35 cellular contexts compared by ENCODE assay signal in genomic region chr16:89077076-89077475, GRCh38. TPM values are rescaled to one million over a fixed set of nuclear protein-coding genes. Genes with fewer than 3 reads are reported as not detected.
DNase-seq lines count a peak whose midpoint lies in the region; ATAC-seq, FAIRE-seq and TF ChIP-seq lines count a peak whose summit lies in the region.
"Had no signal": no experiment of that assay in that cellular context is flagged by ENCODE, and none has a peak within 500 bp of the region (broad histone marks: within the 10 kb centered on the region; RNA-seq: fewer than 3 reads in every experiment).

No MANE protein-coding gene starts in this region.

- no peak for TF ChIP-seq RAD21 in HepG2 (CRISPR knock-in tag; IDR thresholded peaks at IDR 0.05)

- BruUV-seq in HepG2 (replicated peaks; lab: Mats Ljungman, UMichigan) = no TSS peak

- H3K79me1 ChIP-seq in neuronal stem cell (ENCODE audit: low read depth, low read length) = peaks cover 6% of the 10 kb centered on the region

- H3K4me3 ChIP-seq in HepG2 (replicated peaks in 1 of 3; ENCODE audit: insufficient read depth in 1 of 3, low read depth in 2 of 3, low read length in 3 of 3) (no peak overlapping the region), right lobe of liver (no peak overlapping the region), endodermal cell (ENCODE audit: low read length) (no peak overlapping the region), neuronal stem cell (ENCODE audit: low read length in 2 of 2) (no peak overlapping the region)
- H3K4me3 ChIP-seq: A549; BLaER1; BLaER1 treated with 17β-estradiol and CSF1 and Interleukin-3, amounts not matched to agents 10 nM and 100 nM had no signal

- no peak overlapping the region for H3K14ac ChIP-seq in neuronal stem cell (ENCODE audit: low read length)

- no peak overlapping the region for H3K4ac ChIP-seq in neuronal stem cell (ENCODE audit: low read length)

- no peaks in the 10 kb centered on the region for H3K79me2 ChIP-seq in HepG2 (ENCODE audit: insufficient read depth, low read length)

- H3K27me3 ChIP-seq in HepG2 (ENCODE audit: control insufficient read depth in 1 of 2, insufficient read depth in 2 of 2, low read length in 2 of 2) = peaks cover 21 to 66% of the 10 kb centered on the region in 2 experiments
- H3K27me3 ChIP-seq in right lobe of liver = no peaks in the 10 kb centered on the region
- H3K27me3 ChIP-seq in endodermal cell (ENCODE audit: control insufficient read depth, insufficient read depth, low read length, poor library complexity, severe bottlenecking) = no peaks in the 10 kb centered on the region
- H3K27me3 ChIP-seq in neuronal stem cell (ENCODE audit: control insufficient read depth in 3 of 3, insufficient read depth in 3 of 3, low read depth in 1 of 3, low read length in 3 of 3) = peaks cover 0 to 6% (median 0%) of the 10 kb centered on the region in 3 experiments
- H3K27me3 ChIP-seq: BLaER1; BLaER1 treated with 17β-estradiol and CSF1 and Interleukin-3, amounts not matched to agents 10 nM and 100 nM had no signal

- no peak overlapping the region for H2BK120ac ChIP-seq in neuronal stem cell (ENCODE audit: low read depth, low read length)

- no peak overlapping the region for H3K4me2 ChIP-seq in HepG2 (ENCODE audit: low read depth, low read length)
- no peak overlapping the region for H3K4me2 ChIP-seq in neuronal stem cell (ENCODE audit: insufficient read depth, low read length, poor library complexity, severe bottlenecking)
- H3K4me2 ChIP-seq: A549; BLaER1; BLaER1 treated with 17β-estradiol and CSF1 and Interleukin-3, amounts not matched to agents 10 nM and 100 nM had no signal

- no peaks in the 10 kb centered on the region for H4K20me1 ChIP-seq in HepG2 (ENCODE audit: insufficient read depth, low read length)
- H4K20me1 ChIP-seq: BLaER1; BLaER1 treated with 17β-estradiol and CSF1 and Interleukin-3, amounts not matched to agents 10 nM and 100 nM had no signal

- no peak overlapping the region for H3K4me3 Mint-ChIP-seq in endodermal cell
- H3K4me3 Mint-ChIP-seq: B cell; CD14-positive monocyte; CD4-positive, alpha-beta memory T cell; CD4-positive, alpha-beta T cell; CD4-positive, CD25-positive, alpha-beta regulatory T cell; CD8-positive, alpha-beta memory T cell; CD8-positive, alpha-beta T cell had no signal

- H3K9me3 Mint-ChIP-seq in endodermal cell = peaks cover 29% of the 10 kb centered on the region
- H3K9me3 Mint-ChIP-seq: CD4-positive, alpha-beta memory T cell; CD4-positive, alpha-beta T cell; CD8-positive, alpha-beta T cell had no signal

- TF ChIP-seq EP300 in HepG2 (IDR thresholded peaks at IDR 0.05; ENCODE audit: low read depth in 2 of 2, low read length in 2 of 2) (no peak), HepG2 (CRISPR knock-in tag; IDR thresholded peaks at IDR 0.05; ENCODE audit: borderline replicate concordance) (no peak)

- H3K36me3 ChIP-seq in HepG2 (replicated peaks in 1 of 2; ENCODE audit: control insufficient read depth in 1 of 2, insufficient read depth in 2 of 2, low read length in 2 of 2) (no peaks in the 10 kb centered on the region), right lobe of liver (no peaks in the 10 kb centered on the region), endodermal cell (ENCODE audit: control insufficient read depth, insufficient read depth, low read length) (no peaks in the 10 kb centered on the region), neuronal stem cell (replicated peaks in 1 of 2; ENCODE audit: control insufficient read depth in 2 of 2, insufficient read depth in 2 of 2, low read length in 2 of 2) (peaks cover 0 to 2% of the 10 kb centered on the region in 2 donors)
- H3K36me3 ChIP-seq: BE2C; BLaER1; BLaER1 treated with 17β-estradiol and CSF1 and Interleukin-3, amounts not matched to agents 10 nM and 100 nM had no signal

- no peak overlapping the region for H2BK5ac ChIP-seq in neuronal stem cell (ENCODE audit: low read length)

- in situ Hi-C loops in HepG2 (cut with HindIII; ENCODE audit: extremely low pct_ligation_motif_present, low pct_unique_long_range_greater_than_20kb) = no loop called here

- no peak for FAIRE-seq in HepG2 (lab: Jason Lieb, UNC)
- FAIRE-seq: A204.1, A549, D721Med had no signal

- TF ChIP-seq POLR2A in HepG2 (IDR thresholded peaks at IDR 0.05; ENCODE audit: insufficient read depth in 1 of 2, low read depth in 2 of 2, low read length in 2 of 2) (no peak), right lobe of liver (IDR thresholded peaks at IDR 0.05) (no peak)

- no peaks in the 10 kb centered on the region for H3K36me3 Mint-ChIP-seq in endodermal cell (ENCODE audit: low read depth)
- H3K36me3 Mint-ChIP-seq: CD14-positive monocyte; CD4-positive, alpha-beta memory T cell; CD4-positive, CD25-positive, alpha-beta regulatory T cell; CD8-positive, alpha-beta memory T cell; CD8-positive, alpha-beta T cell had no signal

- WGBS in HepG2 (ENCODE audit: low lambda C conversion rate) = 16% methylated on average over 8 of the region's 16 CpGs
- WGBS in right lobe of liver (ENCODE audit: insufficient coverage, low coverage, low lambda C conversion rate, missing lambda C conversion rate) = 60% methylated on average over 1 of the region's 16 CpGs
- WGBS in endodermal cell (ENCODE audit: insufficient coverage in 1 of 2, insufficient read length in 1 of 2), 2 experiments = 83 to 84% methylated on average over 11 to 16 of the region's 16 CpGs
- whole genome bisulfite sequencing in neuronal stem cell (ENCODE audit: extremely low coverage in 2 of 2, insufficient read length in 2 of 2, insufficient replicate concordance in 1 of 2), 2 donors = no CpG with 5 or more reads among the region's 16 CpGs

- intact Hi-C loops in HepG2 (cut with micrococcal nuclease; ENCODE audit: unreplicated experiment) = no loop called here
- intact Hi-C loops in right lobe of liver (cut with DNase I) = no loop called here

- POLR2A ChIA-PET in HepG2 (lab: Yijun Ruan, JAX) = no interaction called here

- H2BK15ac ChIP-seq in neuronal stem cell (ENCODE audit: low read length) = peak overlapping the region; percentile 72

- no peak overlapping the region for H3K27ac ChIP-seq in HepG2 (ENCODE audit: extremely low read length, insufficient read depth, low read length)
- no peak overlapping the region for H3K27ac ChIP-seq in right lobe of liver
- H3K27ac ChIP-seq in endodermal cell (ENCODE audit: low read depth, low read length) = no peak overlapping the region
- no peak overlapping the region for H3K27ac ChIP-seq in neuronal stem cell (replicated peaks; ENCODE audit: low read length)
- H3K27ac ChIP-seq: 22Rv1; A549; BLaER1; BLaER1 treated with 17β-estradiol and CSF1 and Interleukin-3, amounts not matched to agents 10 nM and 100 nM; C4-2B had no signal

- H2AK5ac ChIP-seq in neuronal stem cell (ENCODE audit: low read depth, low read length) = no peak overlapping the region

- H3K9me3 ChIP-seq in HepG2 (ENCODE audit: low read length) (peaks cover 21% of the 10 kb centered on the region; the same call in 1 of the 2 replicates), right lobe of liver (no peaks in the 10 kb centered on the region), endodermal cell (ENCODE audit: control insufficient read depth, low read length) (peaks cover 23% of the 10 kb centered on the region), neuronal stem cell (replicated peaks in 1 of 2; ENCODE audit: control insufficient read depth in 2 of 2, insufficient read depth in 1 of 2, low read depth in 1 of 2, low read length in 2 of 2) (peaks cover 4 to 27% of the 10 kb centered on the region in 2 donors)

- no peaks in the 10 kb centered on the region for H3K4me1 Mint-ChIP-seq in endodermal cell
- H3K4me1 Mint-ChIP-seq: B cell; CD14-positive monocyte; CD4-positive, CD25-positive, alpha-beta regulatory T cell; CD8-positive, alpha-beta memory T cell had no signal

- H3K27me3 Mint-ChIP-seq in endodermal cell (ENCODE audit: insufficient read depth) = no peaks in the 10 kb centered on the region
- H3K27me3 Mint-ChIP-seq: B cell; CD4-positive, alpha-beta memory T cell; CD4-positive, alpha-beta T cell; CD4-positive, CD25-positive, alpha-beta regulatory T cell; CD8-positive, alpha-beta memory T cell had no signal

- CTCF ChIA-PET in HepG2 (lab: Yijun Ruan, JAX; ENCODE audit: low intra/inter-chr PET ratio, low total read pairs) = no interaction called here

- no peak overlapping the region for H3K27ac Mint-ChIP-seq in endodermal cell
- H3K27ac Mint-ChIP-seq: B cell; CD4-positive, alpha-beta T cell; CD8-positive, alpha-beta T cell had no signal

- DNase-seq in HepG2 (ENCODE audit: low spot score) (no peak), right lobe of liver (no peak), endodermal cell (no peak), neuronal stem cell (ENCODE audit: low spot score) (no peak), globus pallidus (ENCODE audit: low spot score) (no peak), NCI-H1694 treated with DMSO at 0.1 percent for 48 hours (lab: John Stamatoyannopoulos, UW) (no peak)
- DNase-seq: 8988T; ACHN; AML-193; BE2C; C1 segment of cervical spinal cord; Caco-2; Calu3; CD4-positive, alpha-beta memory T cell; CD4-positive, alpha-beta T cell; CD4-positive, CD25-positive, alpha-beta regulatory T cell; CD8-positive, alpha-beta memory T cell; CD8-positive, alpha-beta T cell; COR-L47; DMS 273 treated with DMSO at 0.1 percent for 48 hours; DMS153; DMS53; DMS79; DMS79 treated with DMSO at 0.1 percent for 48 hours; DND-41; EL had no signal

- TF ChIP-seq CTCF in HepG2 (CRISPR knock-in tag; IDR thresholded peaks at IDR 0.05) (no peak), right lobe of liver (IDR thresholded peaks at IDR 0.05) (no peak), endodermal cell (conservative IDR thresholded peaks at IDR 0.05) (peak; percentile 23)

- ATAC-seq in HepG2 = no peak; the same call in 2 of the 3 replicates
- no peak for ATAC-seq in right lobe of liver
- ATAC-seq: A549; CD8-positive, alpha-beta T cell had no signal

- no peak overlapping the region for H3K23ac ChIP-seq in neuronal stem cell (ENCODE audit: low read depth, low read length, poor library complexity)

- no peak overlapping the region for H4K91ac ChIP-seq in neuronal stem cell (ENCODE audit: low read depth, low read length, poor library complexity)

- H4K8ac ChIP-seq in neuronal stem cell (ENCODE audit: low read depth, low read length) = no peak overlapping the region

- no peak overlapping the region for H3K18ac ChIP-seq in neuronal stem cell (ENCODE audit: low read length)

- no peak overlapping the region for H3K9ac ChIP-seq in HepG2 (ENCODE audit: insufficient read depth, low read depth, low read length)
- H3K9ac ChIP-seq in endodermal cell (ENCODE audit: extremely low read depth, low read length, poor library complexity, severe bottlenecking) = no peak overlapping the region
- H3K9ac ChIP-seq in neuronal stem cell (ENCODE audit: low read depth, low read length, poor library complexity) = no peak overlapping the region
- H3K9ac ChIP-seq: BLaER1; BLaER1 treated with 17β-estradiol and CSF1 and Interleukin-3, amounts not matched to agents 10 nM and 100 nM had no signal

- H2BK12ac ChIP-seq in neuronal stem cell (ENCODE audit: low read length) = no peak overlapping the region

- H3K4me1 ChIP-seq in HepG2 (ENCODE audit: insufficient read depth, low read length) (no peaks in the 10 kb centered on the region), right lobe of liver (no peaks in the 10 kb centered on the region), endodermal cell (ENCODE audit: control insufficient read depth, insufficient read depth, low read length) (no peaks in the 10 kb centered on the region), neuronal stem cell (ENCODE audit: control insufficient read depth in 2 of 2, insufficient read depth in 1 of 2, low read depth in 1 of 2, low read length in 2 of 2) (peaks cover under 1 to 2% of the 10 kb centered on the region in 2 donors)
- H3K4me1 ChIP-seq: A549, Caco-2 had no signal

- H2AFZ ChIP-seq in HepG2 (ENCODE audit: low read length) = no peak overlapping the region
- no peak overlapping the region for H2AFZ ChIP-seq in neuronal stem cell (ENCODE audit: low read length)

RNA-seq across cellular contexts. Expression of gene ACSF3, which starts 16.6 kb away (rescaled TPM):
- 23.5 and 30.6 TPM in 2 replicates for total RNA-seq in HepG2 (2016; rRNA removed; fragmentation: Illumina TruSeq; extraction: Trizol)
- total RNA-seq in HepG2 (2016; cell fraction: cytosol; rRNA removed; fragmentation: Illumina TruSeq; extraction: Trizol; ENCODE audit: low read depth) = 13.8 and 14.5 TPM in 2 replicates
- 22.1 and 29.1 TPM in 2 replicates for total RNA-seq in HepG2 (2016; cell fraction: insoluble cytoplasmic fraction; rRNA removed; fragmentation: Illumina TruSeq; extraction: Trizol)
- 23.0 and 24.3 TPM in 2 replicates for total RNA-seq in HepG2 (2016; cell fraction: membrane; rRNA removed; fragmentation: Illumina TruSeq; extraction: Trizol)
- 19.3 and 21.6 TPM in 2 replicates for total RNA-seq in HepG2 (2016; cell fraction: nucleus; rRNA removed; fragmentation: Illumina TruSeq; extraction: Trizol)
- polyA plus RNA-seq in HepG2 (2011; rRNA removed) = 14.9 and 16.5 TPM in 2 replicates
- polyA plus RNA-seq in HepG2 (2011; cell fraction: cytosol; rRNA removed) = 11.3 and 15.5 TPM in 2 replicates
- polyA plus RNA-seq in HepG2 (2011; cell fraction: nucleus; rRNA removed) = 31.3 and 34.0 TPM in 2 replicates
- 16.6 and 17.2 TPM in 2 replicates for polyA plus RNA-seq in HepG2 (2012)
- 6.9 and 9.7 TPM in 2 replicates for polyA plus RNA-seq in HepG2 (2016; cell fraction: cytosol; fragmentation: Illumina TruSeq; extraction: Trizol; ENCODE audit: low read depth)
- 21.8 and 22.0 TPM in 2 replicates for polyA plus RNA-seq in HepG2 (2016; cell fraction: insoluble cytoplasmic fraction; fragmentation: Illumina TruSeq; extraction: Trizol; ENCODE audit: low read depth)
- 11.2 and 13.0 TPM in 2 replicates for polyA plus RNA-seq in HepG2 (2016; cell fraction: membrane; fragmentation: Illumina TruSeq; extraction: Trizol; ENCODE audit: low read depth)
- 37.2 and 38.9 TPM in 2 replicates for polyA plus RNA-seq in HepG2 (2016; cell fraction: nucleus; fragmentation: Illumina TruSeq; extraction: Trizol; ENCODE audit: insufficient read depth, low read depth)
- polyA minus RNA-seq in HepG2 (2011; rRNA and poly(A)+ RNA removed; ENCODE audit: low replicate concordance) = 46.7 and 47.0 TPM in 2 replicates
- polyA minus RNA-seq in HepG2 (2011; cell fraction: cytosol; rRNA and poly(A)+ RNA removed) = 22.4 and 32.0 TPM in 2 replicates
- 35.9 and 36.8 TPM in 2 replicates for polyA minus RNA-seq in HepG2 (2011; cell fraction: nucleus; rRNA and poly(A)+ RNA removed)
- total RNA-seq in right lobe of liver = 10 to 100 TPM; 20.2 to 33.6 (median 29.4) TPM
- 10 to 100 TPM; 34.8 to 35.5 TPM for total RNA-seq in endodermal cell
- 16.8 TPM for polyA plus RNA-seq in endodermal cell (2013, experiment 1 of 2)
- polyA plus RNA-seq in endodermal cell (2013, experiment 2 of 2) = 16.0 TPM
- polyA plus RNA-seq in neuronal stem cell (2013, experiment 1 of 2) = 8.9 TPM
- 9.7 TPM for polyA plus RNA-seq in neuronal stem cell (2013, experiment 2 of 2)
